In the genomic region with DNA sequence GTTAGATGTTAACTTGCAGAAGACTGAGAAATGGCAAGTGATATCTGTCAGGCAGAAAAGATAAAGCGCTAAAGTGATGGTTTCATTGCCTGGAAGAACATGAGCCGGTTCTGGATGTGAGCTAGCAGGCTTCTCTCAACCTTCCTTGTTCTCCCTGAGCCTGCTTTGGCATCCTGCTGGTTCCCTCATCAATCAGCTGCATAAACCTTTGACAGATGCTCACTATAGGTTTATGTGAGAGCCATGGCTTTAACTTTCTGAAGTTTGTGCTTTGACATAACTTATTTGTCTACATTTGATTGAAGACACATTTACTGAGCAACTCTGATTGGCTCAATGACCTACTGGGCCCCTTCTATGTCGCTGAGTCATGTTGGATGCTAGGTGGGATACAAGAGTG, we compare ENCODE assay signal across 27 cellular contexts.
"Had no signal": no experiment of that assay in that cellular context is flagged by ENCODE, and none has a peak within 500 bp of the region (broad histone marks: within the 10 kb centered on the region; RNA-seq: fewer than 3 reads in every experiment).

No MANE protein-coding gene starts in this region.

- H3K27me3 ChIP-seq: ascending aorta, breast epithelium, cardiac muscle cell, dorsolateral prefrontal cortex, esophagus muscularis mucosa, foreskin keratinocyte, gastrocnemius medialis had no signal

- H3K4me3 ChIP-seq: ascending aorta, breast epithelium, cardiac muscle cell, coronary artery, dorsolateral prefrontal cortex, esophagus muscularis mucosa, gastrocnemius medialis had no signal

- H3K4me1 ChIP-seq: breast epithelium, esophagus muscularis mucosa, foreskin keratinocyte, gastrocnemius medialis had no signal

- DNase-seq: activated CD4-positive, alpha-beta memory T cell treated with anti-CD3 and anti-CD28 coated beads, Interleukin-2, amount 10 ng/mL, durations not matched to agents 7 days and 5 days; activated CD4-positive, alpha-beta T cell treated with anti-CD3 and anti-CD28 coated beads for 4 hours; activated CD4-positive, alpha-beta T cell treated with anti-CD3 and anti-CD28 coated beads, Interleukin-2, amount 10 ng/mL, durations not matched to agents 7 days and 5 days; activated CD4-positive, alpha-beta T cell treated with anti-CD3 and anti-CD28 coated beads, Interleukin-2, amount 50 U/mL, for 4 hours; activated CD4-positive, CD25-positive, alpha-beta regulatory T cell; activated CD4-positive, CD25-positive, alpha-beta regulatory T cell treated with anti-CD3 and anti-CD28 coated beads, Interleukin-2, amount 50 U/mL, for 72 hours; activated CD8-positive, alpha-beta memory T cell treated with anti-CD3 and anti-CD28 coated beads, Interleukin-2, amount 50 U/mL, for 48 hours; activated gamma-delta T cell; activated naive CD4-positive, alpha-beta T cell; activated naive CD4-positive, alpha-beta T cell treated with anti-CD3 and anti-CD28 coated beads, Interleukin-2, amount 10 ng/mL, durations not matched to agents 7 days and 5 days; activated naive CD8-positive, alpha-beta T cell treated with anti-CD3 and anti-CD28 coated beads, Interleukin-2, amount 10 ng/mL, durations not matched to agents 7 days and 5 days; activated T-cell treated with anti-CD3 and anti-CD28 coated beads for 4 hours; activated T-cell treated with anti-CD3 and anti-CD28 coated beads, Interleukin-2, amount 50 U/mL, for 24 hours; activated T-cell treated with anti-CD3 and anti-CD28 coated beads, Interleukin-2, amount 50 U/mL, for 72 hours; central memory CD4-positive, alpha-beta T cell; dorsolateral prefrontal cortex; effector memory CD4-positive, alpha-beta T cell; erythroblast; foreskin keratinocyte; gastrocnemius medialis; T-helper 2 cell had no signal

- ATAC-seq: activated naive CD4-positive, alpha-beta T cell treated with anti-CD3 and anti-CD28 coated beads, Interleukin-2, amount 50 U/mL, for 72 hours; activated T-cell treated with anti-CD3 and anti-CD28 coated beads, Interleukin-2, amount 50 U/mL, for 72 hours; foreskin keratinocyte; gastrocnemius medialis had no signal

- H3K9me3 ChIP-seq: ascending aorta, breast epithelium, esophagus muscularis mucosa, gastrocnemius medialis had no signal

- H3K27ac ChIP-seq: ascending aorta, breast epithelium, cardiac muscle cell, coronary artery, dorsolateral prefrontal cortex, esophagus muscularis mucosa, foreskin keratinocyte, gastrocnemius medialis had no signal

- H3K36me3 ChIP-seq: ascending aorta, breast epithelium, cardiac muscle cell, esophagus muscularis mucosa, gastrocnemius medialis had no signal
